Comparison of ENCODE assay signal across 1 cellular context in the genomic region with DNA sequence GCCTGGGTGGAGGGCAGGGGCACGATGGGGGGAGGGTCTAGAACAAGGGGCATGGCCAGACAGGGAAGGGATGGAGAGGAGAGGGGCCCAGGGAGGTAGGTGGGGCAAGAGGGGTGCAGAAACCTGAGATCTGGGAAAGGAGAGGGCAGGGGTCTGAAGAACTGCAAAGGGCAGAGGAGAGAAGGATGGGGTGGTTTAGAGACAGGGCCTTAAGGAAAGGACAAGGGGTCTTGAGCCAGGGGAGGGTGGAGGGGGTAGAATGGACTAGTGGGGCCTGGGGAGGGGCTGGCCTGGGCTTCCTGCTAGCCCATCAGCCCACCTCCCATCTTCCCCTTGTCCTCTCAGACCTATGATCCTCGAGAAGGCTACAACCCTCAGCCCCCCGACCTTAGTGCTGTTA.
TF ChIP-seq lines count a peak whose summit lies in the region.

No MANE protein-coding gene starts in this region.

TF ChIP-seq in K562, 482 proteins besides CTCF, POLR2A, EP300 and RAD21 (continued from another document):
- TF ChIP-seq, protein P1, sequence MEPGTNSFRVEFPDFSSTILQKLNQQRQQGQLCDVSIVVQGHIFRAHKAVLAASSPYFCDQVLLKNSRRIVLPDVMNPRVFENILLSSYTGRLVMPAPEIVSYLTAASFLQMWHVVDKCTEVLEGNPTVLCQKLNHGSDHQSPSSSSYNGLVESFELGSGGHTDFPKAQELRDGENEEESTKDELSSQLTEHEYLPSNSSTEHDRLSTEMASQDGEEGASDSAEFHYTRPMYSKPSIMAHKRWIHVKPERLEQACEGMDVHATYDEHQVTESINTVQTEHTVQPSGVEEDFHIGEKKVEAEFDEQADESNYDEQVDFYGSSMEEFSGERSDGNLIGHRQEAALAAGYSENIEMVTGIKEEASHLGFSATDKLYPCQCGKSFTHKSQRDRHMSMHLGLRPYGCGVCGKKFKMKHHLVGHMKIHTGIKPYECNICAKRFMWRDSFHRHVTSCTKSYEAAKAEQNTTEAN (CRISPR knock-in tag; IDR thresholded peaks at IDR 0.05), result no peak
- TF ChIP-seq IFI16 (CRISPR knock-in tag; IDR thresholded peaks at IDR 0.05), result no peak
- TF ChIP-seq, protein P2, sequence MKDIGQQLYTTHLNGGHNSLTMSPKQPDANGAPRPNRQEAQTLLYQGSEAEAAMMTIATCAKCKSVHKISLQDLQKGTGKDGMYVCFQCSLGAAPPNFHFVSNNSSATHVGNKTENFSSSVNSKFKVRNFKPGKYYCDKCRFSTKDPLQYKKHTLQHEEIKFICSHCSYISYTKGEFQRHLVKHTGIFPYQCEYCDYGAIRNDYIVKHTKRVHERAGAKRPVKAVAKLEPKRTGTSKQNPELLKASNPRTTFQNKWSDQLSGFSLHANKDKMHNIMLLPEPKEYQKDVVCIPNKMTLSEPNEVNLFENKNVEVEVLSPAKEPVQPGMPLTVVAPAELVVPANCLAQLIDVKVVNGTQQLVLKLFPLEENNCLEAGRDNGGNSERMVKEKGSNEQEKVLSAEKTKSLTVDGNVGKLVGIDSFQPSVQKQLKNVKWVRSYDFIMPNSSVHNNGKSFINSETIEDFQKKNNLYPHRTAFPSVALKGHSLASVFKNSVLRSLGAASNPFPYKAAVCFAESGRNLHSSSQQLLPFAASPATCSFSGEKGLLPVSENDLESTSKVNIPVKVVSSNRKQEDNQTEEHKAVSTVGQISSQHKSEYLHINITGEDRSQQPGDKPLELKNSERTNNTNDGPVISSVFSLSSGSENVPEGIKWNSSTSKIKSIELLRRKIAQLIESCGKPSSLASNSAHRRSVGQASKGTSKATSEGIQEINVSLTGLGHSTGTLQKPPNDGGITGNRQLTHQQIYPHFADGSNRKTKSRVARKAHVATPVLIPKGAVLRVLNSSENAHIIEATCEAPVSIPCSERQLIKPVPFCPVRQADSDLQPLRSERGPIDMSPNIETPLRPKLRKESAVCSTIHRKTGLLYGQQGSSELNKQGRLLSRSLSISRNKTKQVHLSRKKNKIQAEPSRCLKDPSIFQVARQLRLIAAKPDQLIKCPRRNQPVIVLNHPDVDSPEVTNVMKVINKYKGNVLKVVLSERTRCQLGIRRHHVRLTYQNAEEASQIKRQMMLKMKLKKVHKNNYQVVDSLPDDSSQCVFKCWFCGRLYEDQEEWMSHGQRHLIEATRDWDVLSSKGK (CRISPR knock-in tag; IDR thresholded peaks at IDR 0.05), result no peak
- no peak for TF ChIP-seq ZNF778 (CRISPR knock-in tag; IDR thresholded peaks at IDR 0.05)
- no peak for TF ChIP-seq NFIX (CRISPR knock-in tag; IDR thresholded peaks at IDR 0.05; ENCODE audit: low read depth)
- no peak for TF ChIP-seq FOXJ3 (CRISPR knock-in tag; IDR thresholded peaks at IDR 0.05)
- TF ChIP-seq SNRNP70 (optimal IDR thresholded peaks at IDR 0.05; ENCODE audit: low read depth, low read length), result no peak
- no peak for TF ChIP-seq BHLHE40 (IDR thresholded peaks at IDR 0.05; ENCODE audit: low read length)
- no peak for TF ChIP-seq POLR2AphosphoS5 (IDR thresholded peaks at IDR 0.05; ENCODE audit: control insufficient read depth, insufficient read depth, low read depth, low read length)
- TF ChIP-seq, protein P3, sequence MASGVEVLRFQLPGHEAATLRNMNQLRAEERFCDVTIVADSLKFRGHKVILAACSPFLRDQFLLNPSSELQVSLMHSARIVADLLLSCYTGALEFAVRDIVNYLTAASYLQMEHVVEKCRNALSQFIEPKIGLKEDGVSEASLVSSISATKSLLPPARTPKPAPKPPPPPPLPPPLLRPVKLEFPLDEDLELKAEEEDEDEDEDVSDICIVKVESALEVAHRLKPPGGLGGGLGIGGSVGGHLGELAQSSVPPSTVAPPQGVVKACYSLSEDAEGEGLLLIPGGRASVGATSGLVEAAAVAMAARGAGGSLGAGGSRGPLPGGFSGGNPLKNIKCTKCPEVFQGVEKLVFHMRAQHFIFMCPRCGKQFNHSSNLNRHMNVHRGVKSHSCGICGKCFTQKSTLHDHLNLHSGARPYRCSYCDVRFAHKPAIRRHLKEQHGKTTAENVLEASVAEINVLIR (CRISPR knock-in tag; IDR thresholded peaks at IDR 0.05), result no peak
- TF ChIP-seq MCM5 (IDR thresholded peaks at IDR 0.05; ENCODE audit: low read depth), result no peak
TF ChIP-seq in K562: peak in this region for 0.
